Comparison of ENCODE assay signal across 9 cellular contexts in genomic region chr20:47273591-47274235, GRCh38.
DNase-seq lines count a peak whose midpoint lies in the region; ATAC-seq and TF ChIP-seq lines count a peak whose summit lies in the region.
"Had no signal": no experiment of that assay in that cellular context is flagged by ENCODE, and none has a peak within 500 bp of the region (broad histone marks: within the 10 kb centered on the region; RNA-seq: fewer than 3 reads in every experiment).

No MANE protein-coding gene starts in this region.

- ATAC-seq in stimulated activated memory B cell treated with anti-CD40 and anti-IgM and Interleukin-4, amounts not matched to agents 10 μg/mL and 1 μg/mL and 100 μg/mL, for 72 hours: no peak
- ATAC-seq in GM21825 (IDR thresholded peaks at IDR 0.05; ENCODE audit: unreplicated experiment) (no peak), esophagus mucosa (no peak), GM21447 (IDR thresholded peaks at IDR 0.05; ENCODE audit: unreplicated experiment) (no peak)

- no peaks in the 10 kb centered on the region for H3K27me3 ChIP-seq in hepatocyte

- H2AFZ ChIP-seq in hepatocyte: no peak overlapping the region

- H3K4me1 ChIP-seq in hepatocyte (ENCODE audit: insufficient read depth): peaks cover 14% of the 10 kb centered on the region

- H3K27ac Mint-ChIP-seq in activated T-helper 1 cell treated with anti-CD3 and anti-CD28 coated beads, Interleukin-12 subunit alpha, Interleukin-12 subunit beta, Interleukin-2, Interleukin-4 antibody, amounts not matched to agents 30 ng/mL and 10 ng/mL and 1 ng/mL, durations not matched to agents 14 hours and 24 hours and 36 hours: peak overlapping the region; percentile 97
- H3K27ac Mint-ChIP-seq in stimulated activated memory B cell treated with anti-CD40 and anti-IgM and Interleukin-4, amounts not matched to agents 10 μg/mL and 1 μg/mL and 100 μg/mL, for 72 hours: peak overlapping the region; percentile 86

- no peaks in the 10 kb centered on the region for H3K9me2 ChIP-seq in hepatocyte (replicated peaks; ENCODE audit: insufficient read depth)

- H3K27me3 Mint-ChIP-seq in activated T-helper 1 cell treated with anti-CD3 and anti-CD28 coated beads, Interleukin-12 subunit alpha, Interleukin-12 subunit beta, Interleukin-2, Interleukin-4 antibody, amounts not matched to agents 30 ng/mL and 10 ng/mL and 1 ng/mL, durations not matched to agents 14 hours and 24 hours and 36 hours (ENCODE audit: insufficient read depth): no peaks in the 10 kb centered on the region
- no peaks in the 10 kb centered on the region for H3K27me3 Mint-ChIP-seq in stimulated activated memory B cell treated with anti-CD40 and anti-IgM and Interleukin-4, amounts not matched to agents 10 μg/mL and 1 μg/mL and 100 μg/mL, for 72 hours

- peaks cover 60% of the 10 kb centered on the region for H3K79me2 ChIP-seq in hepatocyte

- H3K4me1 Mint-ChIP-seq in activated T-helper 1 cell treated with anti-CD3 and anti-CD28 coated beads, Interleukin-12 subunit alpha, Interleukin-12 subunit beta, Interleukin-2, Interleukin-4 antibody, amounts not matched to agents 30 ng/mL and 10 ng/mL and 1 ng/mL, durations not matched to agents 14 hours and 24 hours and 36 hours (ENCODE audit: low read depth): peaks cover 56% of the 10 kb centered on the region
- peaks cover 52% of the 10 kb centered on the region for H3K4me1 Mint-ChIP-seq in stimulated activated memory B cell treated with anti-CD40 and anti-IgM and Interleukin-4, amounts not matched to agents 10 μg/mL and 1 μg/mL and 100 μg/mL, for 72 hours

- WGBS in hepatocyte (ENCODE audit: low lambda C conversion rate, missing lambda C conversion rate): 90% methylated on average over 2 of the region's 2 CpGs

- peaks cover 35% of the 10 kb centered on the region for H3K36me3 Mint-ChIP-seq in activated T-helper 1 cell treated with anti-CD3 and anti-CD28 coated beads, Interleukin-12 subunit alpha, Interleukin-12 subunit beta, Interleukin-2, Interleukin-4 antibody, amounts not matched to agents 30 ng/mL and 10 ng/mL and 1 ng/mL, durations not matched to agents 14 hours and 24 hours and 36 hours (ENCODE audit: low read depth)
- H3K36me3 Mint-ChIP-seq in stimulated activated memory B cell treated with anti-CD40 and anti-IgM and Interleukin-4, amounts not matched to agents 10 μg/mL and 1 μg/mL and 100 μg/mL, for 72 hours: peaks cover 57% of the 10 kb centered on the region

- H3K36me3 ChIP-seq in hepatocyte (replicated peaks; ENCODE audit: insufficient read depth, low read depth): no peaks in the 10 kb centered on the region

- peak overlapping the region; percentile 8 for H3K4me3 Mint-ChIP-seq in activated T-helper 1 cell treated with anti-CD3 and anti-CD28 coated beads, Interleukin-12 subunit alpha, Interleukin-12 subunit beta, Interleukin-2, Interleukin-4 antibody, amounts not matched to agents 30 ng/mL and 10 ng/mL and 1 ng/mL, durations not matched to agents 14 hours and 24 hours and 36 hours
- peak overlapping the region; percentile 5 for H3K4me3 Mint-ChIP-seq in stimulated activated memory B cell treated with anti-CD40 and anti-IgM and Interleukin-4, amounts not matched to agents 10 μg/mL and 1 μg/mL and 100 μg/mL, for 72 hours

- H3K27ac ChIP-seq in hepatocyte: peak overlapping the region; percentile 80

- DNase-seq in HS-5 (ENCODE audit: low read depth): peak; percentile 85
- no peak for DNase-seq in activated T-helper 1 cell treated with anti-CD3 and anti-CD28 coated beads, Interleukin-12 subunit alpha, Interleukin-12 subunit beta, Interleukin-2, Interleukin-4 antibody, amounts not matched to agents 30 ng/mL and 10 ng/mL and 1 ng/mL, durations not matched to agents 14 hours and 24 hours and 36 hours (ENCODE audit: low spot score)
- no peak for DNase-seq in hepatocyte (ENCODE audit: low spot score)
- DNase-seq in NCI-H446 (lab: John Stamatoyannopoulos, UW): no peak
- DNase-seq: activated CD4-positive, alpha-beta T cell treated with anti-CD3 and anti-CD28 coated beads for 1 hour had no signal

- intact Hi-C loops in activated T-helper 1 cell treated with anti-CD3 and anti-CD28 coated beads, Interleukin-12 subunit alpha, Interleukin-12 subunit beta, Interleukin-2, Interleukin-4 antibody, amounts not matched to agents 30 ng/mL and 10 ng/mL and 1 ng/mL, durations not matched to agents 14 hours and 24 hours and 36 hours (cut with micrococcal nuclease): loop anchor here (1.0 kb wide), 11 partner anchors 44 to 348 kb away; partner anchors contain the start of genes NCOA3 and ZMYND8

- TF ChIP-seq CTCF in hepatocyte (IDR thresholded peaks at IDR 0.05; ENCODE audit: poor library complexity): no peak

- no peaks in the 10 kb centered on the region for H3K9me3 Mint-ChIP-seq in activated T-helper 1 cell treated with anti-CD3 and anti-CD28 coated beads, Interleukin-12 subunit alpha, Interleukin-12 subunit beta, Interleukin-2, Interleukin-4 antibody, amounts not matched to agents 30 ng/mL and 10 ng/mL and 1 ng/mL, durations not matched to agents 14 hours and 24 hours and 36 hours
- no peaks in the 10 kb centered on the region for H3K9me3 Mint-ChIP-seq in stimulated activated memory B cell treated with anti-CD40 and anti-IgM and Interleukin-4, amounts not matched to agents 10 μg/mL and 1 μg/mL and 100 μg/mL, for 72 hours

- H3K4me3 ChIP-seq in hepatocyte: no peak overlapping the region

- H3K4me2 ChIP-seq in hepatocyte: no peak overlapping the region

- H4K20me1 ChIP-seq in hepatocyte (ENCODE audit: insufficient read depth, poor library complexity, severe bottlenecking): peaks cover 5% of the 10 kb centered on the region

- H3K9me3 ChIP-seq in hepatocyte (ENCODE audit: low read depth): no peaks in the 10 kb centered on the region
